Comparison of ENCODE assay signal across 11 cellular contexts in genomic region chr1:221440658-221441057, GRCh38.
DNase-seq lines count a peak whose midpoint lies in the region; ATAC-seq and TF ChIP-seq lines count a peak whose summit lies in the region.
"Had no signal": no experiment of that assay in that cellular context is flagged by ENCODE, and none has a peak within 500 bp of the region (broad histone marks: within the 10 kb centered on the region; RNA-seq: fewer than 3 reads in every experiment).

No MANE protein-coding gene starts in this region.

- no peak overlapping the region for H3K9ac ChIP-seq in iPS-18a (ENCODE audit: low read length)

- H3K27ac Mint-ChIP-seq in activated naive CD4-positive, alpha-beta T cell treated with anti-CD3 and anti-CD28 coated beads, Interleukin-2, amount 50 U/mL, for 24 hours, result peak overlapping the region; percentile 32
- H3K27ac Mint-ChIP-seq in activated B cell treated with CpG ODN at 0.5 μM for 24 hours, result peak overlapping the region; percentile 89
- H3K27ac Mint-ChIP-seq: H9 had no signal

- H3K27me3 ChIP-seq in iPS-18a (ENCODE audit: control insufficient read depth, insufficient read depth, low read length) (no peaks in the 10 kb centered on the region), tibial artery (no peaks in the 10 kb centered on the region)

- peak; percentile 36 for ATAC-seq in activated B cell treated with CpG ODN at 0.5 μM for 24 hours (ENCODE audit: low read depth)

- peaks cover 12% of the 10 kb centered on the region for H3K4me1 ChIP-seq in iPS-18a (ENCODE audit: control insufficient read depth, low read depth, low read length)
- H3K4me1 ChIP-seq in tibial artery, result peaks cover 0 to 22% (median 13%) of the 10 kb centered on the region in 4 donors

- H3K4me3 ChIP-seq in iPS-18a (ENCODE audit: low read length) (no peak overlapping the region), tibial artery (no peak overlapping the region)

- no peaks in the 10 kb centered on the region for H3K36me3 ChIP-seq in iPS-18a (ENCODE audit: control insufficient read depth, low read depth, low read length)
- H3K36me3 ChIP-seq in tibial artery, result no peaks in the 10 kb centered on the region

- TF ChIP-seq CTCF in activated B cell treated with CpG ODN at 0.5 μM for 24 hours (IDR thresholded peaks at IDR 0.05), result no peak
- peak; percentile 11 to 26 for TF ChIP-seq CTCF in tibial artery (IDR thresholded peaks at IDR 0.05)

- POLR2A ChIA-PET in activated B cell treated with CpG ODN at 0.5 μM for 24 hours (lab: Charles Lee), result interaction anchor here (0.5 to 1.3 kb wide), 3 partner anchors 34 to 371 kb away, joined by 3 to 4 read pairs (median 3); no protein-coding TSS in a partner anchor

- intact Hi-C loops in activated B cell treated with CpG ODN at 0.5 μM for 24 hours (cut with micrococcal nuclease), result loop anchor here (1.0 to 10.0 kb wide), 5 partner anchors 302 to 1272 kb away; partner anchors contain the start of genes AIDA, BROX and DUSP10
- intact Hi-C loops in tibial artery (cut with DNase I; ENCODE audit: low total_unique reads), result no loop called here

- peaks cover 2% of the 10 kb centered on the region for H3K27me3 Mint-ChIP-seq in activated naive CD4-positive, alpha-beta T cell treated with anti-CD3 and anti-CD28 coated beads, Interleukin-2, amount 50 U/mL, for 24 hours
- H3K27me3 Mint-ChIP-seq in activated B cell treated with CpG ODN at 0.5 μM for 24 hours, result peaks cover 2% of the 10 kb centered on the region

- H3K9me3 Mint-ChIP-seq in activated naive CD4-positive, alpha-beta T cell treated with anti-CD3 and anti-CD28 coated beads, Interleukin-2, amount 50 U/mL, for 24 hours, result no peaks in the 10 kb centered on the region
- no peaks in the 10 kb centered on the region for H3K9me3 Mint-ChIP-seq in activated B cell treated with CpG ODN at 0.5 μM for 24 hours
- H3K9me3 Mint-ChIP-seq: H9, neural crest cell had no signal

- H3K27ac ChIP-seq in iPS-18a (ENCODE audit: low read length), result peak overlapping the region; percentile 6
- peak overlapping the region; percentile 26 to 59 for H3K27ac ChIP-seq in tibial artery

- CTCF ChIA-PET in activated B cell treated with CpG ODN at 0.5 μM for 24 hours (lab: Charles Lee), result no interaction called here

- no peak for DNase-seq in activated naive CD4-positive, alpha-beta T cell treated with Interleukin-2 at 50 U/mL for 16 hours
- no peak for DNase-seq in activated B cell treated with CpG ODN at 0.5 μM for 24 hours
- DNase-seq in tibial artery, result peak in 1 of 2 donors; percentile 22
- no peak for DNase-seq in middle frontal gyrus (ENCODE audit: extremely low spot score, low spot score)
- no peak for DNase-seq in T1000 (lab: John Stamatoyannopoulos, UW)
- no peak for DNase-seq in activated CD4-positive, alpha-beta T cell treated with anti-CD3 and anti-CD28 coated beads, Interleukin-2, amount 50 U/mL, for 1 hour
- DNase-seq: DND-41, H9 had no signal

- H3K36me3 Mint-ChIP-seq in activated naive CD4-positive, alpha-beta T cell treated with anti-CD3 and anti-CD28 coated beads, Interleukin-2, amount 50 U/mL, for 24 hours, result no peaks in the 10 kb centered on the region
- no peaks in the 10 kb centered on the region for H3K36me3 Mint-ChIP-seq in activated B cell treated with CpG ODN at 0.5 μM for 24 hours (ENCODE audit: low read depth)

- H3K4me3 Mint-ChIP-seq in activated naive CD4-positive, alpha-beta T cell treated with anti-CD3 and anti-CD28 coated beads, Interleukin-2, amount 50 U/mL, for 24 hours, result peak overlapping the region; percentile 38
- H3K4me3 Mint-ChIP-seq in activated B cell treated with CpG ODN at 0.5 μM for 24 hours, result peak overlapping the region; percentile 47
- H3K4me3 Mint-ChIP-seq: H9, neural crest cell had no signal

- H3K4me1 Mint-ChIP-seq in activated naive CD4-positive, alpha-beta T cell treated with anti-CD3 and anti-CD28 coated beads, Interleukin-2, amount 50 U/mL, for 24 hours, result peaks cover 25% of the 10 kb centered on the region
- peaks cover 25% of the 10 kb centered on the region for H3K4me1 Mint-ChIP-seq in activated B cell treated with CpG ODN at 0.5 μM for 24 hours

- H3K9me3 ChIP-seq in iPS-18a (ENCODE audit: control insufficient read depth, low read depth, low read length) (no peaks in the 10 kb centered on the region), tibial artery (no peaks in the 10 kb centered on the region)
